ENCODE assay signal across 10 cellular contexts in genomic region chr20:31698243-31698802, GRCh38. TPM values are rescaled to one million over a fixed set of nuclear protein-coding genes. Genes with fewer than 3 reads are reported as not detected.
DNase-seq lines count a peak whose midpoint lies in the region; ATAC-seq and TF ChIP-seq lines count a peak whose summit lies in the region.
"Had no signal": no experiment of that assay in that cellular context is flagged by ENCODE, and none has a peak within 500 bp of the region (broad histone marks: within the 10 kb centered on the region; RNA-seq: fewer than 3 reads in every experiment).

No MANE protein-coding gene starts in this region.

- H3K4me1 Mint-ChIP-seq in CD4-positive, CD25-positive, alpha-beta regulatory T cell: peaks cover 20 to 74% (median 57%) of the 10 kb centered on the region in 4 donors
- H3K4me1 Mint-ChIP-seq in endothelial cell (ENCODE audit: unreplicated experiment): peaks cover 48% of the 10 kb centered on the region

- no peaks in the 10 kb centered on the region for H3K27me3 Mint-ChIP-seq in CD4-positive, CD25-positive, alpha-beta regulatory T cell
- H3K27me3 Mint-ChIP-seq in endothelial cell (ENCODE audit: unreplicated experiment): peaks cover 3% of the 10 kb centered on the region
- H3K27me3 Mint-ChIP-seq: naive B cell had no signal

- WGBS in psoas muscle, 3 donors: 89 to 91% (median 90%) methylated on average over 8 of the region's 8 CpGs

- DNase-seq in CD4-positive, CD25-positive, alpha-beta regulatory T cell: no peak
- no peak for DNase-seq in RWPE2 (ENCODE audit: low spot score)
- no peak for DNase-seq in endothelial cell (ENCODE audit: low spot score)
- DNase-seq in psoas muscle: no peak
- DNase-seq in NCI-H2029 treated with DMSO at 0.1 percent for 48 hours (lab: John Stamatoyannopoulos, UW): no peak
- no peak for DNase-seq in central memory CD4-positive, alpha-beta T cell
- DNase-seq: MG63, naive B cell had no signal

- H3K36me3 ChIP-seq in CD4-positive, CD25-positive, alpha-beta regulatory T cell (ENCODE audit: control insufficient read depth, insufficient read depth, low read length): peaks cover 15% of the 10 kb centered on the region
- peaks cover 98% of the 10 kb centered on the region for H3K36me3 ChIP-seq in RWPE2 (ENCODE audit: low read depth)
- peaks cover 4 to 5% of the 10 kb centered on the region in 2 donors for H3K36me3 ChIP-seq in psoas muscle (ENCODE audit: insufficient read depth in 1 of 2, low read depth in 1 of 2)

- ATAC-seq in CD4-positive, CD25-positive, alpha-beta regulatory T cell (ENCODE audit: low read depth in 2 of 2): no peak
- ATAC-seq in RWPE2 (ENCODE audit: low read depth) (no peak), psoas muscle (no peak), GM19452 (IDR thresholded peaks at IDR 0.05; ENCODE audit: unreplicated experiment) (no peak), GM21367 (IDR thresholded peaks at IDR 0.05; ENCODE audit: unreplicated experiment) (no peak)

- H3K4me3 Mint-ChIP-seq in CD4-positive, CD25-positive, alpha-beta regulatory T cell: no peak overlapping the region
- H3K4me3 Mint-ChIP-seq in endothelial cell (ENCODE audit: unreplicated experiment): no peak overlapping the region

- no peaks in the 10 kb centered on the region for H3K9me3 Mint-ChIP-seq in CD4-positive, CD25-positive, alpha-beta regulatory T cell
- no peaks in the 10 kb centered on the region for H3K9me3 Mint-ChIP-seq in endothelial cell (ENCODE audit: unreplicated experiment)

- H3K4me1 ChIP-seq in CD4-positive, CD25-positive, alpha-beta regulatory T cell (ENCODE audit: control insufficient read depth, insufficient read depth, low read length, poor library complexity, severe bottlenecking): peaks cover 39% of the 10 kb centered on the region
- H3K4me1 ChIP-seq in RWPE2 (ENCODE audit: insufficient read depth, poor library complexity, severe bottlenecking) (peaks cover 78% of the 10 kb centered on the region), psoas muscle (peaks cover 88% of the 10 kb centered on the region)

- no peaks in the 10 kb centered on the region for H3K27me3 ChIP-seq in CD4-positive, CD25-positive, alpha-beta regulatory T cell (ENCODE audit: control insufficient read depth, insufficient read depth, low read length)
- H3K27me3 ChIP-seq in RWPE2 (ENCODE audit: insufficient read depth, poor library complexity, severe bottlenecking) (no peaks in the 10 kb centered on the region), psoas muscle (ENCODE audit: insufficient read depth in 3 of 3, low read length in 2 of 3) (no peaks in the 10 kb centered on the region)
- H3K27me3 ChIP-seq: MG63 had no signal

- H3K27ac Mint-ChIP-seq in CD4-positive, CD25-positive, alpha-beta regulatory T cell: peak overlapping the region in 2 of 3 donors; percentile 17 to 86
- H3K27ac Mint-ChIP-seq in endothelial cell (ENCODE audit: unreplicated experiment): peak overlapping the region; percentile 97

- no peak overlapping the region for H3K27ac ChIP-seq in CD4-positive, CD25-positive, alpha-beta regulatory T cell (ENCODE audit: insufficient read depth, low read length, poor library complexity, severe bottlenecking)
- H3K27ac ChIP-seq in RWPE2 (ENCODE audit: poor library complexity, severe bottlenecking) (peak overlapping the region; percentile 99), psoas muscle (peak overlapping the region; percentile 98)

- no peak overlapping the region for H3K4me3 ChIP-seq in CD4-positive, CD25-positive, alpha-beta regulatory T cell (ENCODE audit: low read depth, low read length)
- H3K4me3 ChIP-seq in RWPE2 (ENCODE audit: severe bottlenecking) (no peak overlapping the region), psoas muscle (peak overlapping the region; percentile 33)
- H3K4me3 ChIP-seq: MG63 had no signal

- intact Hi-C loops in psoas muscle (cut with DNase I): no loop called here

- TF ChIP-seq CTCF in RWPE2 (IDR thresholded peaks at IDR 0.05; ENCODE audit: poor library complexity, severe bottlenecking) (no peak), endothelial cell (IDR thresholded peaks at IDR 0.05; ENCODE audit: unreplicated experiment) (no peak), psoas muscle (IDR thresholded peaks at IDR 0.05) (no peak)

- no peaks in the 10 kb centered on the region for H3K9me3 ChIP-seq in CD4-positive, CD25-positive, alpha-beta regulatory T cell (ENCODE audit: control insufficient read depth in 2 of 2, low read length in 2 of 2)
- H3K9me3 ChIP-seq in RWPE2 (ENCODE audit: severe bottlenecking) (no peaks in the 10 kb centered on the region), psoas muscle (no peaks in the 10 kb centered on the region)
- H3K9me3 ChIP-seq: MG63 had no signal

- H3K36me3 Mint-ChIP-seq in CD4-positive, CD25-positive, alpha-beta regulatory T cell: peaks cover 28% of the 10 kb centered on the region
- H3K36me3 Mint-ChIP-seq in endothelial cell (ENCODE audit: low read depth, unreplicated experiment): peaks cover 21% of the 10 kb centered on the region

RNA-seq across cellular contexts. Expression of gene BCL2L1, which starts 24.3 kb away (rescaled TPM):
- total RNA-seq in CD4-positive, CD25-positive, alpha-beta regulatory T cell: 38.1 TPM
- polyA plus RNA-seq in CD4-positive, CD25-positive, alpha-beta regulatory T cell: 10 to 100 TPM; 15.5 to 19.6 (median 17.3) TPM
- total RNA-seq in endothelial cell (ENCODE audit: unreplicated experiment) (52.9 TPM), psoas muscle (10 to 100 TPM; 34.5 to 95.1 (median 76.3) TPM)
- polyA plus RNA-seq in psoas muscle: 100 to 1,000 TPM in 1 of 3 donors, 10 to 100 TPM in 2; 42.3 to 204 (median 48.2) TPM

RNA-seq across cellular contexts. Expression of gene TPX2, which starts 40.8 kb away (rescaled TPM):
- 5.4 TPM for total RNA-seq in CD4-positive, CD25-positive, alpha-beta regulatory T cell
- 1 to 10 TPM; 3.1 to 6.3 (median 3.8) TPM for polyA plus RNA-seq in CD4-positive, CD25-positive, alpha-beta regulatory T cell
- 27.2 TPM for total RNA-seq in endothelial cell (ENCODE audit: unreplicated experiment)
- 1 to 10 TPM in 3 of 4 donors, under 1 TPM in 1; 0.63 to 2.2 (median 1.6) TPM for total RNA-seq in psoas muscle
- 1 to 10 TPM; 2.6 to 8.5 (median 3.4) TPM for polyA plus RNA-seq in psoas muscle
